18 cellular contexts compared by ENCODE assay signal in the genomic region with DNA sequence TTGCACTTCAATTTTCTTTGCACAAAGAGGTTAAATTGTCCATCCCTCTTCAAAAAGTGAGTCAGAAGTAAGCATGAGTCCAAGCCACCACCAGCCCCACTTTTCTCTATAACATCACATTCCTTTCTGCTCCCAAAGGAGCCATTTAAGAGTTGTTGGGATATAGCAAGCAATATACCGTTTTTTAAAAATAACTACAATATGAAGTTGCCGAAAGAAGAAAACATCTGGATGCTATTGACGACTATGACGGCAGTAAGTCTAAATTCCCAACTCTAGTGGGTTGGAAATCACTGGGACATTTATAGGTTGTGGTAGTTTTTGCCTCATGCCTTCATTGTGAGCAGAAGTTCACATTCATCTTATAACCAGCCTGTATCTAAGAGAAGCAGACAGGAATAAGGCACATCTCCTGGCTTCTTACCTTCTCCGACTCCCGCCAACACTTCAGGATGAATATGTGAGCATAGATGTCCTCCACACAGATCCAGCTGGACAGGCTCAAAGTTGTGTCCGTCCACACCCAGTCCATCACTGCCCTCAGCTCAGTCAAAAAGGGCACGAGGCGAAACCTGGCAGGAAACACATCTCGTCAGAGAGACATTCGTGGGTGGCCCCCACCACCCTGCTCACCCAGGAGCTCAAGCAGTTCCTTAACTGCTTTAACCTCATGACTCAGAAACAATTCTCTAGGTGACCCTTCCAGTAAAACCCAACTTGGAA.
DNase-seq lines count a peak whose midpoint lies in the region; ATAC-seq, FAIRE-seq and TF ChIP-seq lines count a peak whose summit lies in the region.
"Had no signal": no experiment of that assay in that cellular context is flagged by ENCODE, and none has a peak within 500 bp of the region (broad histone marks: within the 10 kb centered on the region; RNA-seq: fewer than 3 reads in every experiment).

No MANE protein-coding gene starts in this region.

- H3K36me3 Mint-ChIP-seq in chondrocyte (ENCODE audit: low read depth) (peaks cover 45% of the 10 kb centered on the region), nephron (ENCODE audit: low read depth) (peaks cover 29% of the 10 kb centered on the region), type B pancreatic cell (peaks cover 19% of the 10 kb centered on the region)
- H3K36me3 Mint-ChIP-seq: CD8-positive, alpha-beta memory T cell had no signal

- H3K9me3 Mint-ChIP-seq in chondrocyte (ENCODE audit: low read depth) (peaks cover 3% of the 10 kb centered on the region), nephron (no peaks in the 10 kb centered on the region), type B pancreatic cell (peaks cover 12% of the 10 kb centered on the region)
- H3K9me3 Mint-ChIP-seq: H9 had no signal

- peak; percentile 76 for DNase-seq in GM04504 (ENCODE audit: low read depth)
- DNase-seq in chondrocyte (ENCODE audit: low spot score) = no peak
- DNase-seq in urothelium cell line (ENCODE audit: low spot score) = peak; percentile 39
- no peak for DNase-seq in mesenteric fat pad (ENCODE audit: low spot score)
- DNase-seq in type B pancreatic cell (ENCODE audit: extremely low spot score, unreplicated experiment) = no peak
- DNase-seq: Calu3; CD8-positive, alpha-beta memory T cell; DMS53; GDM1; H9; KBM-7; NCI-H1105; NCI-H2029 treated with DMSO at 0.1 percent for 48 hours; NCI-H524 treated with DMSO at 0.1 percent for 48 hours; NCI-H82 had no signal

- H3K27me3 Mint-ChIP-seq in chondrocyte (ENCODE audit: low read depth) (no peaks in the 10 kb centered on the region), nephron (ENCODE audit: low read depth) (no peaks in the 10 kb centered on the region), type B pancreatic cell (no peaks in the 10 kb centered on the region)

- TF ChIP-seq CTCF in chondrocyte (IDR thresholded peaks at IDR 0.05) = no peak
- TF ChIP-seq CTCF in nephron (IDR thresholded peaks at IDR 0.05; ENCODE audit: unreplicated experiment in 3 of 3) = no peak
- no peak for TF ChIP-seq CTCF in type B pancreatic cell (conservative IDR thresholded peaks at IDR 0.05)

- H3K27ac Mint-ChIP-seq in chondrocyte (ENCODE audit: unreplicated experiment) (peak overlapping the region; percentile 57), nephron (peak overlapping the region; percentile 24 to 66 (median 30)), type B pancreatic cell (no peak overlapping the region)
- H3K27ac Mint-ChIP-seq: CD8-positive, alpha-beta memory T cell; H9 had no signal

- H3K4me3 Mint-ChIP-seq in chondrocyte (ENCODE audit: unreplicated experiment) (no peak overlapping the region), nephron (no peak overlapping the region), type B pancreatic cell (no peak overlapping the region)
- H3K4me3 Mint-ChIP-seq: CD8-positive, alpha-beta memory T cell; H9 had no signal

- H3K4me1 Mint-ChIP-seq in chondrocyte (ENCODE audit: low read depth) (peaks cover 15% of the 10 kb centered on the region), nephron (peaks cover 6% of the 10 kb centered on the region), type B pancreatic cell (ENCODE audit: unreplicated experiment) (no peaks in the 10 kb centered on the region)
- H3K4me1 Mint-ChIP-seq: CD8-positive, alpha-beta memory T cell had no signal

- peak; percentile 35 for FAIRE-seq in urothelium cell line (lab: Jason Lieb, UNC)

- no peak for ATAC-seq in GM21515 (IDR thresholded peaks at IDR 0.05; ENCODE audit: unreplicated experiment)
- ATAC-seq: Panc1 had no signal

Comparison
In these comparisons a context has a peak if more than half of its experiments do, and no peak if none do; other contexts are left out.
1. DNase-seq: peak in GM04504 (single experiment) and urothelium cell line (single experiment); none in chondrocyte (single experiment), mesenteric fat pad (single experiment) and type B pancreatic cell (single experiment).